ENCODE assay signal across 22 cellular contexts in the genomic region with DNA sequence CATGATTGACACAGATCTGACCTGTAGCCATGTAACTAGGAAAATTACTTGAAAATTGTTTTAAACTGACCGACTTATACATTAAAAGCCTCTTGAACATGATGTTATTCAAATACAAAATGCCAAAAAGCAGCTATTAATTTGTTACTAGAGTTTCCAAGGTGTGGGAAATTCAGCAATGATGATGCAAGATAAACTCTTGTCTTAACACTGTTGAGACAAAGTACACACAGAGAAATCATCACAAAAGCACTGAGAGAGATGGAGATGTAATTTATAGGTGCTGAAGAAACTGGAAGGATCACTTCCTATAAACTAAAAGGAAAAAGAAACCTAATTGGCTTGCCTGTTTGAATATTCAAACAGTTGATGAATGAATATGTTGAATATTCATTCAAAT. TPM values are rescaled to one million over a fixed set of nuclear protein-coding genes. Genes with fewer than 3 reads are reported as not detected.
A peak's percentile ranks its signal among the peaks of the same experiment; 100 is the strongest.
DNase-seq lines count a peak whose midpoint lies in the region; ATAC-seq and TF ChIP-seq lines count a peak whose summit lies in the region.
"Had no signal": no experiment of that assay in that cellular context is flagged by ENCODE, and none has a peak within 500 bp of the region (broad histone marks: within the 10 kb centered on the region; RNA-seq: fewer than 3 reads in every experiment).

No MANE protein-coding gene starts in this region.

- no peak overlapping the region for H3K4ac ChIP-seq in mesenchymal stem cell (ENCODE audit: low read depth in 1 of 2, low read length in 2 of 2)

- H2AK5ac ChIP-seq in mesenchymal stem cell (ENCODE audit: low read length, severe bottlenecking): no peak overlapping the region

- no peak overlapping the region for H4K91ac ChIP-seq in mesenchymal stem cell (ENCODE audit: low read length)

- no peak overlapping the region for H2BK5ac ChIP-seq in mesenchymal stem cell (ENCODE audit: low read depth, low read length, poor library complexity, severe bottlenecking)

- dilution Hi-C loops in mammary epithelial cell (cut with HindIII; ENCODE audit: low sequenced_read_pairs): no loop called here

- no peaks in the 10 kb centered on the region for H3K9me3 Mint-ChIP-seq in activated CD4-positive, alpha-beta T cell treated with anti-CD3 and anti-CD28 coated beads for 36 hours (ENCODE audit: low read depth)
- H3K9me3 Mint-ChIP-seq: IgD-negative memory B cell, neural crest cell had no signal

- POLR2A ChIA-PET in activated CD4-positive, alpha-beta T cell treated with anti-CD3 and anti-CD28 coated beads for 36 hours (lab: Charles Lee): no interaction called here

- H3K4me3 Mint-ChIP-seq in activated CD4-positive, alpha-beta T cell treated with anti-CD3 and anti-CD28 coated beads for 36 hours: no peak overlapping the region
- H3K4me3 Mint-ChIP-seq: IgD-negative memory B cell, neural crest cell had no signal

- H3K79me2 ChIP-seq in mammary epithelial cell (ENCODE audit: insufficient read depth, low read length) (no peaks in the 10 kb centered on the region), smooth muscle cell (ENCODE audit: low read depth) (no peaks in the 10 kb centered on the region)

- H3F3A ChIP-seq in smooth muscle cell (ENCODE audit: low read depth): peaks cover 13% of the 10 kb centered on the region

- CTCF ChIA-PET in mammary epithelial cell (lab: Charles Lee; ENCODE audit: low non-redundant PET): interaction anchor here (0.7 kb wide), 1 partner anchor 169 kb away, joined by 3 read pairs; no protein-coding TSS in a partner anchor
- CTCF ChIA-PET in activated CD4-positive, alpha-beta T cell treated with anti-CD3 and anti-CD28 coated beads for 36 hours (lab: Charles Lee): interaction anchor here (1.0 to 2.0 kb wide), 4 partner anchors 15 to 316 kb away, joined by 3 to 11 read pairs (median 3); no protein-coding TSS in a partner anchor

- peak; percentile 37 for DNase-seq in DMS53 (lab: John Stamatoyannopoulos, UW)
- no peak for DNase-seq in DMS53 treated with DMSO at 0.1 percent for 48 hours (lab: John Stamatoyannopoulos, UW; ENCODE audit: unreplicated experiment)
- no peak for DNase-seq in mammary epithelial cell
- DNase-seq in mesenchymal stem cell: peak; percentile 40
- DNase-seq in smooth muscle cell (lab: John Stamatoyannopoulos, UW; ENCODE audit: unreplicated experiment): no peak
- no peak for DNase-seq in activated naive CD4-positive, alpha-beta T cell (lab: John Stamatoyannopoulos, UW)
- DNase-seq in activated CD4-positive, alpha-beta T cell treated with anti-CD3 and anti-CD28 coated beads for 48 hours: no peak
- no peak for DNase-seq in activated CD4-positive, alpha-beta T cell treated with anti-CD3 and anti-CD28 coated beads for 36 hours
- DNase-seq: activated CD8-positive, alpha-beta memory T cell treated with anti-CD3 and anti-CD28 coated beads, Interleukin-2, amount 50 U/mL, for 4 hours; activated effector memory CD4-positive, alpha-beta T cell treated with Interleukin-2 at 50 U/mL for 16 hours; adrenal gland; BE2C; COR-L47; left cardiac atrium; midbrain; NCI-H2171 treated with DMSO at 0.1 percent for 48 hours; Right ventricle myocardium superior; T-helper 1 cell; upper lobe of right lung had no signal

- no peak overlapping the region for H3K9ac ChIP-seq in mammary epithelial cell (ENCODE audit: insufficient read depth, low read length)
- peak overlapping the region; percentile 91 for H3K9ac ChIP-seq in mesenchymal stem cell (ENCODE audit: low read length)
- H3K9ac ChIP-seq in smooth muscle cell (ENCODE audit: low read depth): peak overlapping the region; percentile 67

- H3K4me3 ChIP-seq in mammary epithelial cell (replicated peaks in 1 of 3; ENCODE audit: insufficient read depth in 1 of 3, low read depth in 2 of 3, low read length in 3 of 3): no peak overlapping the region
- H3K4me3 ChIP-seq in mesenchymal stem cell (ENCODE audit: insufficient read depth in 1 of 2, low read depth in 1 of 2, low read length in 2 of 2): no peak overlapping the region
- no peak overlapping the region for H3K4me3 ChIP-seq in smooth muscle cell
- H3K4me3 ChIP-seq: upper lobe of right lung had no signal

- H3K4me1 ChIP-seq in mammary epithelial cell (ENCODE audit: insufficient read depth, low read length) (peaks cover 19% of the 10 kb centered on the region), mesenchymal stem cell (ENCODE audit: control insufficient read depth, insufficient read depth, low read depth, low read length) (no peaks in the 10 kb centered on the region), smooth muscle cell (ENCODE audit: low read depth) (peaks cover 29% of the 10 kb centered on the region)
- H3K4me1 ChIP-seq: upper lobe of right lung had no signal

- H2AFZ ChIP-seq in mammary epithelial cell (ENCODE audit: low read depth, low read length): peak overlapping the region; percentile 20
- H2AFZ ChIP-seq in mesenchymal stem cell (ENCODE audit: low read depth, low read length): no peak overlapping the region
- H2AFZ ChIP-seq in smooth muscle cell (ENCODE audit: low read depth): peak overlapping the region; percentile 55

- ATAC-seq in activated CD4-positive, alpha-beta T cell treated with anti-CD3 and anti-CD28 coated beads for 36 hours: no peak
- ATAC-seq: upper lobe of right lung had no signal

- intact Hi-C loops in mammary epithelial cell (cut with micrococcal nuclease): no loop called here
- intact Hi-C loops in activated CD4-positive, alpha-beta T cell treated with anti-CD3 and anti-CD28 coated beads for 36 hours (cut with DNase I, micrococcal nuclease): no loop called here

- no TSS peak for BruUV-seq in mammary epithelial cell (replicated peaks; lab: Mats Ljungman, UMichigan)

- H3K14ac ChIP-seq in mesenchymal stem cell (ENCODE audit: low read length in 2 of 2): no peak overlapping the region

- no peaks in the 10 kb centered on the region for H3K27me3 Mint-ChIP-seq in activated CD4-positive, alpha-beta T cell treated with anti-CD3 and anti-CD28 coated beads for 36 hours
- H3K27me3 Mint-ChIP-seq: IgD-negative memory B cell had no signal

- H3K9me3 ChIP-seq in mammary epithelial cell (replicated peaks; ENCODE audit: insufficient read depth, low read length): no peaks in the 10 kb centered on the region
- no peaks in the 10 kb centered on the region for H3K9me3 ChIP-seq in mesenchymal stem cell (ENCODE audit: control insufficient read depth, low read length)
- H3K9me3 ChIP-seq in smooth muscle cell (replicated peaks; ENCODE audit: low read depth): no peaks in the 10 kb centered on the region
- H3K9me3 ChIP-seq: adrenal gland, BE2C, upper lobe of right lung had no signal

- TF ChIP-seq CTCF in mammary epithelial cell (conservative IDR thresholded peaks at IDR 0.05 in 1 of 2, IDR thresholded peaks at IDR 0.05 in 1 of 2; ENCODE audit: extremely low read depth in 1 of 2, insufficient read depth in 1 of 2, low read depth in 1 of 2, low read length in 2 of 2) (no peak), smooth muscle cell (IDR thresholded peaks at IDR 0.05; ENCODE audit: borderline replicate concordance, insufficient read depth, poor library complexity, severe bottlenecking) (no peak)

- no peak overlapping the region for H3K18ac ChIP-seq in mesenchymal stem cell (ENCODE audit: low read depth in 1 of 2, low read length in 2 of 2)

- H4K20me1 ChIP-seq in mammary epithelial cell (ENCODE audit: insufficient read depth, low read length): no peaks in the 10 kb centered on the region
- H4K20me1 ChIP-seq in smooth muscle cell (ENCODE audit: low read depth): no peaks in the 10 kb centered on the region

- no peak overlapping the region for H2BK15ac ChIP-seq in mesenchymal stem cell (ENCODE audit: low read depth, poor library complexity, severe bottlenecking)

- no peaks in the 10 kb centered on the region for H3K36me3 ChIP-seq in mammary epithelial cell (ENCODE audit: insufficient read depth, low read length)
- no peaks in the 10 kb centered on the region for H3K36me3 ChIP-seq in mesenchymal stem cell (ENCODE audit: control insufficient read depth in 1 of 2, insufficient read depth in 2 of 2, low read depth in 1 of 2, low read length in 2 of 2)
- H3K36me3 ChIP-seq in smooth muscle cell (ENCODE audit: low read depth): no peaks in the 10 kb centered on the region
- H3K36me3 ChIP-seq: adrenal gland, BE2C, upper lobe of right lung had no signal

- H2BK120ac ChIP-seq in mesenchymal stem cell (ENCODE audit: low read depth, low read length): no peak overlapping the region

- H3K4me2 ChIP-seq in mammary epithelial cell (ENCODE audit: insufficient read depth, low read depth, low read length): no peak overlapping the region
- H3K4me2 ChIP-seq in mesenchymal stem cell (ENCODE audit: low read length, poor library complexity, severe bottlenecking): no peak overlapping the region
- H3K4me2 ChIP-seq in smooth muscle cell: peak overlapping the region; percentile 66

- H4K8ac ChIP-seq in mesenchymal stem cell (ENCODE audit: low read length): no peak overlapping the region

- no peak overlapping the region for H3K23ac ChIP-seq in mesenchymal stem cell (ENCODE audit: low read length in 2 of 2)

- WGBS in mammary epithelial cell (ENCODE audit: low coverage, missing lambda C conversion rate): 92% methylated on average over 1 of the region's 1 CpG
- WGBS in mesenchymal stem cell: no CpG with 5 or more reads among the region's 1 CpG
- 90% methylated on average over 1 of the region's 1 CpG for WGBS in smooth muscle cell (ENCODE audit: low lambda C conversion rate)

- peaks cover 19% of the 10 kb centered on the region for H3K4me1 Mint-ChIP-seq in activated CD4-positive, alpha-beta T cell treated with anti-CD3 and anti-CD28 coated beads for 36 hours
- H3K4me1 Mint-ChIP-seq: IgD-negative memory B cell had no signal

- no peak overlapping the region for H3K27ac Mint-ChIP-seq in activated CD4-positive, alpha-beta T cell treated with anti-CD3 and anti-CD28 coated beads for 36 hours
- H3K27ac Mint-ChIP-seq: IgD-negative memory B cell had no signal

- H3K27ac ChIP-seq in mammary epithelial cell (ENCODE audit: insufficient read depth, low read depth, low read length) (no peak overlapping the region), mesenchymal stem cell (ENCODE audit: low read length, poor library complexity, severe bottlenecking) (no peak overlapping the region), smooth muscle cell (ENCODE audit: low read depth) (peak overlapping the region; percentile 90)
- H3K27ac ChIP-seq: 22Rv1, adrenal gland had no signal

- no peaks in the 10 kb centered on the region for H3K36me3 Mint-ChIP-seq in activated CD4-positive, alpha-beta T cell treated with anti-CD3 and anti-CD28 coated beads for 36 hours (ENCODE audit: low read depth)
- H3K36me3 Mint-ChIP-seq: IgD-negative memory B cell had no signal

- H3K27me3 ChIP-seq in mammary epithelial cell (ENCODE audit: insufficient read depth, low read length): no peaks in the 10 kb centered on the region
- no peaks in the 10 kb centered on the region for H3K27me3 ChIP-seq in mesenchymal stem cell (ENCODE audit: control insufficient read depth in 1 of 2, insufficient read depth in 1 of 2, low read length in 2 of 2)
- H3K27me3 ChIP-seq in smooth muscle cell (ENCODE audit: low read depth): no peaks in the 10 kb centered on the region
- H3K27me3 ChIP-seq: adrenal gland, BE2C, upper lobe of right lung had no signal

- no peaks in the 10 kb centered on the region for H3K79me1 ChIP-seq in mesenchymal stem cell (replicated peaks; ENCODE audit: low read length, poor library complexity, severe bottlenecking)

- no peak overlapping the region for H2BK12ac ChIP-seq in mesenchymal stem cell (ENCODE audit: low read length in 2 of 2)

- in situ Hi-C loops in mammary epithelial cell (cut with MboI; ENCODE audit: low sequenced_read_pairs in 2 of 2): loop anchor here (25.0 kb wide), 2 partner anchors 119 to 869 kb away; no protein-coding TSS in a partner anchor

RNA-seq across cellular contexts. Expression of a gene that starts 34.7 kb away (rescaled TPM):
- total RNA-seq in mammary epithelial cell (10 to 100 TPM; 45.8 to 49.0 TPM), smooth muscle cell (63.0 and 67.4 TPM in 2 replicates)
- polyA plus RNA-seq in mammary epithelial cell (29.5 TPM), smooth muscle cell (22.7 and 28.4 TPM in 2 replicates)
- 197 TPM for polyA minus RNA-seq in mammary epithelial cell
- polyA plus RNA-seq in mesenchymal stem cell (2013, experiment 1 of 2): 27.2 TPM
- 27.3 TPM for polyA plus RNA-seq in mesenchymal stem cell (2013, experiment 2 of 2)
- total RNA-seq in activated CD4-positive, alpha-beta T cell treated with anti-CD3 and anti-CD28 coated beads for 36 hours: 10 to 100 TPM; 82.1 to 82.3 TPM

Comparison
In these comparisons a context has a peak if more than half of its experiments do, and no peak if none do; other contexts are left out.
1. DNase-seq: peak in DMS53 (single experiment) and mesenchymal stem cell (single experiment); none in DMS53 treated with DMSO at 0.1 percent for 48 hours (single experiment), mammary epithelial cell (single experiment), smooth muscle cell (single experiment), activated naive CD4-positive, alpha-beta T cell (0 of 4), activated CD4-positive, alpha-beta T cell treated with anti-CD3 and anti-CD28 coated beads for 48 hours (single experiment) and activated CD4-positive, alpha-beta T cell treated with anti-CD3 and anti-CD28 coated beads for 36 hours (single experiment).